In genomic region chr17:41140360-41141132, GRCh38 we compare ENCODE assay signal across 1 cellular context.
A peak's percentile ranks its signal among the peaks of the same experiment; 100 is the strongest.
TF ChIP-seq lines count a peak whose summit lies in the region.

Gene KRTAP4-6, minus strand, starts transcription at chr17:41140544. Its CDS starts 57 bp downstream, at chr17:41140487.

TF ChIP-seq in HEK293, 187 proteins besides CTCF, POLR2A, EP300 and RAD21 (continued from another document):
- TF ChIP-seq TSHZ1 (tag by site-specific recombination; IDR thresholded peaks at IDR 0.05; ENCODE audit: borderline replicate concordance) = no peak
- no peak for TF ChIP-seq ZNF473 (tag by site-specific recombination; IDR thresholded peaks at IDR 0.05)
- no peak for TF ChIP-seq TRIM28 (IDR thresholded peaks at IDR 0.05; ENCODE audit: borderline replicate concordance, low read length)
- peak; percentile 59; the same call in 1 of the 2 replicates for TF ChIP-seq SCRT2 (tag by site-specific recombination; IDR thresholded peaks at IDR 0.05)
